Comparison of ENCODE assay signal across 8 cellular contexts in the genomic region with DNA sequence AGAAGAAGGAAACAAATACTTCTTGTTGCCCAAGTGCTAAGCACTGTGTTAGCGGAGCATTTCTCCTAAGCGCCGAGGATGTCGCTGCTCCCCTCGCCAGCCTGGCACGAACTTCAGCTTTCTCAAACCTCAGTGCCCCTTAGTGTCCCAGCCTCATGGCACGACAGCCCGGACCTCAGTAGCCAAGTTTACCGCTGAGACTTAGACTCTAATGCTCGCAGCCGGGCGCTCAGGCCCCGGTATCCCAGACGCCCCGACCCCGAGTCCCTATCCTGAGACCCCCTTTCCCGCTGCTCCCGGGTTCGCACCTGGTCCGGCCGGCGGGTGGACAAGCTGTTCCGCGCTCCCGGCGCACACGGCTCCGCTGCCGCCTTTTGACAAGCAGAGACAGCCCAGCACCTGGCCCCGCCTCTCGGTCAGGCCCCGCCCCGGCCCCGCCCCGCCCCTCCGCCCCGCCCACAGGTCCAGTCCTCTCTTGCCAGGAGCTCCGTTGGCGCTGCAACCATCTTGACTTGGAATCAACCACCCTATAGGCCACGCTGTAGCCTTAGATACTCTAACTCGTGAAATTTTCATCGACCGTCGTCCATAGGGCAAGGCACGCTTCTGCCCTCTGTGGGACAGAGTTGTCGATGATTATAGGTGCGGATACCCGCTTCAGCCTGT. TPM values are rescaled to one million over a fixed set of nuclear protein-coding genes. Genes with fewer than 3 reads are reported as not detected.
A peak's percentile ranks its signal among the peaks of the same experiment; 100 is the strongest.
DNase-seq lines count a peak whose midpoint lies in the region; ATAC-seq and TF ChIP-seq lines count a peak whose summit lies in the region.

A gene (minus strand): TSS at position 348 of the 666 bp plus-strand sequence. CDS start 25,881 bp downstream, outside the sequence.

- H2AFZ ChIP-seq in ACC112 (ENCODE audit: low read length, unreplicated experiment) = peak within 1 kb of the TSS; percentile 88

- ATAC-seq in GM18868 (IDR thresholded peaks at IDR 0.05; ENCODE audit: unreplicated experiment) (peak; percentile 54), HG03139 (IDR thresholded peaks at IDR 0.05; ENCODE audit: unreplicated experiment) (peak; percentile 43), left lobe of liver (peak; percentile 93)

- H3K4me3 ChIP-seq in ACC112 (ENCODE audit: low read depth, low read length) (peak within 1 kb of the TSS; percentile 85), colonic mucosa (peak within 1 kb of the TSS; percentile 62)

- no peaks in the 10 kb centered on the region for H3K36me3 ChIP-seq in ACC112 (ENCODE audit: insufficient read depth, low read length)
- H3K36me3 ChIP-seq in colonic mucosa = no peaks in the 10 kb centered on the region

- TF ChIP-seq CTCF in colonic mucosa (IDR thresholded peaks at IDR 0.05) = no peak

- peak within 1 kb of the TSS; percentile 5; the same call in 1 of the 2 replicates for H3K27ac ChIP-seq in ACC112 (ENCODE audit: low read depth, low read length)
- H3K27ac ChIP-seq in colonic mucosa = peak within 1 kb of the TSS; percentile 88

- peak within 1 kb of the TSS; percentile 79 to 87 for H3K9ac ChIP-seq in colonic mucosa (ENCODE audit: low read depth in 2 of 2, low read length in 2 of 2)

- DNase-seq in NCI-H446 treated with DMSO at 0.1 percent for 48 hours (lab: John Stamatoyannopoulos, UW) = peak; percentile 43
- DNase-seq in activated CD4-positive, alpha-beta T cell treated with anti-CD3 and anti-CD28 coated beads for 24 hours (ENCODE audit: low read depth in 2 of 2) = peak; percentile 53 to 61
- DNase-seq in colonic mucosa = peak; percentile 92
- peak; percentile 79 for DNase-seq in left lobe of liver (ENCODE audit: low spot score)
- DNase-seq in stimulated activated CD4-positive, alpha-beta T cell treated with anti-CD3 and anti-CD28 coated beads, Interleukin-2, amount 100 ng/mL, for 48 hours = peak; percentile 64 to 70

- H3K27me3 ChIP-seq in ACC112 (ENCODE audit: insufficient read depth, low read length) (peaks cover 26% of the 10 kb centered on the region), colonic mucosa (no peaks in the 10 kb centered on the region)

- intact Hi-C loops in colonic mucosa (cut with DNase I) = loop anchor here (2.0 kb wide), 1 partner anchor 44 kb away; no protein-coding TSS in a partner anchor

- H3K79me2 ChIP-seq in ACC112 (ENCODE audit: control insufficient read depth, insufficient read depth, low read length, unreplicated experiment) = peaks cover 22% of the 10 kb centered on the region

- H3K4me1 ChIP-seq in ACC112 (ENCODE audit: control insufficient read depth, insufficient read depth, low read length, unreplicated experiment) (peaks cover 25% of the 10 kb centered on the region), colonic mucosa (peaks cover 10% of the 10 kb centered on the region)

- H3K9me3 ChIP-seq in colonic mucosa = no peaks in the 10 kb centered on the region

RNA-seq across cellular contexts. Expression of the gene that starts here (rescaled TPM):
- total RNA-seq in colonic mucosa = 100 to 1,000 TPM; 124 to 140 TPM
- total RNA-seq in left lobe of liver = 0.28 TPM

Comparison
In these comparisons a context has a peak if more than half of its experiments do, and no peak if none do; other contexts are left out.
1. Peak in every context shown above with its lines: DNase-seq, ATAC-seq, H3K4me3 ChIP-seq and H3K27ac ChIP-seq.
2. RNA of the gene that starts here (total RNA-seq): 124 to 140 TPM in colonic mucosa; 0.28 TPM in left lobe of liver (single experiment); every median in the first group is over 10 times any median in the second.
3. Peak in DNase-seq and ATAC-seq in left lobe of liver; RNA of the gene not detected or under 1 TPM.
4. ATAC-seq: peak in every context shown above with its lines; median percentile 93 in left lobe of liver; 54 in GM18868; 43 in HG03139.